20 cellular contexts compared by ENCODE assay signal in genomic region chr13:108911807-108912206, GRCh38.
"Had no signal": no experiment of that assay in that cellular context is flagged by ENCODE, and none has a peak within 500 bp of the region (broad histone marks: within the 10 kb centered on the region; RNA-seq: fewer than 3 reads in every experiment).

No MANE protein-coding gene starts in this region.

- H3K4me3 Mint-ChIP-seq: activated naive CD4-positive, alpha-beta T cell treated with anti-CD3 and anti-CD28 coated beads, Interleukin-2, amount 10 ng/mL, durations not matched to agents 7 days and 5 days; activated naive CD8-positive, alpha-beta T cell treated with anti-CD3 and anti-CD28 coated beads, Interleukin-2, amount 50 U/mL, for 24 hours; activated T-cell treated with anti-CD3 and anti-CD28 coated beads, Interleukin-2, amount 50 U/mL, for 4 hours; brain; neural crest cell; stimulated activated naive CD8-positive, alpha-beta T cell treated with anti-CD3 and anti-CD28 coated beads, Interleukin-15, Interleukin-2, amounts not matched to agents 100 ng/mL and 50 ng/mL, for 24 hours had no signal

- H3K27ac Mint-ChIP-seq: activated naive CD4-positive, alpha-beta T cell treated with anti-CD3 and anti-CD28 coated beads, Interleukin-2, amount 10 ng/mL, durations not matched to agents 7 days and 5 days; activated naive CD8-positive, alpha-beta T cell treated with anti-CD3 and anti-CD28 coated beads, Interleukin-2, amount 50 U/mL, for 24 hours; brain; progenitor cell of endocrine pancreas; stimulated activated naive CD8-positive, alpha-beta T cell treated with anti-CD3 and anti-CD28 coated beads, Interleukin-15, Interleukin-2, amounts not matched to agents 100 ng/mL and 50 ng/mL, for 24 hours had no signal

- H3K27me3 ChIP-seq: dorsolateral prefrontal cortex, right atrium auricular region, upper lobe of left lung had no signal

- H3K9me3 Mint-ChIP-seq: activated naive CD4-positive, alpha-beta T cell treated with anti-CD3 and anti-CD28 coated beads, Interleukin-2, amount 10 ng/mL, durations not matched to agents 7 days and 5 days; activated naive CD8-positive, alpha-beta T cell treated with anti-CD3 and anti-CD28 coated beads, Interleukin-2, amount 50 U/mL, for 24 hours; activated T-cell treated with anti-CD3 and anti-CD28 coated beads, Interleukin-2, amount 50 U/mL, for 4 hours; neural crest cell; stimulated activated naive CD8-positive, alpha-beta T cell treated with anti-CD3 and anti-CD28 coated beads, Interleukin-15, Interleukin-2, amounts not matched to agents 100 ng/mL and 50 ng/mL, for 24 hours had no signal

- H3K36me3 ChIP-seq: right atrium auricular region, upper lobe of left lung had no signal

- H3K36me3 Mint-ChIP-seq: activated naive CD4-positive, alpha-beta T cell treated with anti-CD3 and anti-CD28 coated beads, Interleukin-2, amount 10 ng/mL, durations not matched to agents 7 days and 5 days; brain had no signal

- H3K9me3 ChIP-seq: right atrium auricular region, upper lobe of left lung had no signal

- DNase-seq: activated CD4-positive, alpha-beta T cell treated with anti-CD3 and anti-CD28 coated beads, Interleukin-2, amount 50 U/mL, for 1 hour; activated CD4-positive, CD25-positive, alpha-beta regulatory T cell treated with anti-CD3 and anti-CD28 coated beads, Interleukin-2, amount 50 U/mL, for 72 hours; activated CD8-positive, alpha-beta memory T cell treated with anti-CD3 and anti-CD28 coated beads, Interleukin-2, amount 50 U/mL, for 4 hours; activated effector memory CD4-positive, alpha-beta T cell treated with Interleukin-2 at 50 U/mL for 16 hours; activated naive CD4-positive, alpha-beta T cell treated with anti-CD3 and anti-CD28 coated beads, Interleukin-2, amount 10 ng/mL, durations not matched to agents 7 days and 5 days; activated naive CD8-positive, alpha-beta T cell treated with anti-CD3 and anti-CD28 coated beads, Interleukin-2, amount 50 U/mL, for 24 hours; activated T-cell treated with anti-CD3 and anti-CD28 coated beads, Interleukin-2, amount 50 U/mL, for 4 hours; anterior cingulate cortex; central memory CD4-positive, alpha-beta T cell; dorsolateral prefrontal cortex; head of caudate nucleus; stimulated activated CD4-positive, alpha-beta T cell treated with anti-CD3 and anti-CD28 coated beads, Interleukin-12 subunit alpha, Interleukin-12 subunit beta, amount 100 ng/mL, for 4 hours; stimulated activated CD4-positive, alpha-beta T cell treated with anti-CD3 and anti-CD28 coated beads, Interleukin-1b, Interleukin-23, amount 100 ng/mL, for 48 hours; T1000; upper lobe of left lung had no signal

- H3K27ac ChIP-seq: dorsolateral prefrontal cortex, right atrium auricular region, upper lobe of left lung had no signal

- ATAC-seq: activated naive CD8-positive, alpha-beta T cell treated with anti-CD3 and anti-CD28 coated beads, Interleukin-2, amount 50 U/mL, for 24 hours; activated T-cell treated with anti-CD3 and anti-CD28 coated beads, Interleukin-2, amount 50 U/mL, for 4 hours had no signal

- H3K27me3 Mint-ChIP-seq: brain, progenitor cell of endocrine pancreas had no signal

- H3K4me3 ChIP-seq: dorsolateral prefrontal cortex, right atrium auricular region, upper lobe of left lung had no signal
